Comparison of ENCODE assay signal across 10 cellular contexts in genomic region chr4:90960433-90960832, GRCh38.
"Had no signal": no experiment of that assay in that cellular context is flagged by ENCODE, and none has a peak within 500 bp of the region (broad histone marks: within the 10 kb centered on the region; RNA-seq: fewer than 3 reads in every experiment).

No MANE protein-coding gene starts in this region.

- H3K4me1 Mint-ChIP-seq: activated naive CD4-positive, alpha-beta T cell treated with anti-CD3 and anti-CD28 coated beads, Interleukin-2, amount 50 U/mL, for 24 hours had no signal

- H3K9me3 Mint-ChIP-seq: activated naive CD4-positive, alpha-beta T cell treated with anti-CD3 and anti-CD28 coated beads, Interleukin-2, amount 50 U/mL, for 24 hours had no signal

- DNase-seq: caudate nucleus; colonic mucosa; foreskin melanocyte; head of caudate nucleus; nephron progenitor cell; stimulated activated CD4-positive, alpha-beta T cell treated with anti-CD3 and anti-CD28 coated beads, Interleukin-12 subunit alpha, Interleukin-12 subunit beta, amount 100 ng/mL, for 4 hours; stimulated activated naive CD4-positive, alpha-beta T cell treated with Interleukin-2 at 50 U/mL for 16 hours had no signal

- H3K27me3 ChIP-seq: colonic mucosa had no signal

- H3K4me3 ChIP-seq: colonic mucosa had no signal

- H3K4me3 Mint-ChIP-seq: activated naive CD4-positive, alpha-beta T cell treated with anti-CD3 and anti-CD28 coated beads, Interleukin-2, amount 50 U/mL, for 24 hours; nephron progenitor cell; type B pancreatic cell had no signal

- H3K36me3 Mint-ChIP-seq: activated naive CD4-positive, alpha-beta T cell treated with anti-CD3 and anti-CD28 coated beads, Interleukin-2, amount 50 U/mL, for 24 hours; type B pancreatic cell had no signal

- H3K27ac Mint-ChIP-seq: activated naive CD4-positive, alpha-beta T cell treated with anti-CD3 and anti-CD28 coated beads, Interleukin-2, amount 50 U/mL, for 24 hours; activated T-helper 2 cell treated with anti-CD3 and anti-CD28 coated beads, Interferon-gamma antibody, Interleukin-2, Interleukin-4, amounts not matched to agents 10 μg/mL and 5 μg/mL and 100 μg/mL, durations not matched to agents 14 hours and 24 hours and 36 hours; nephron progenitor cell; type B pancreatic cell had no signal

- H3K27ac ChIP-seq: colonic mucosa had no signal

- H3K36me3 ChIP-seq: colonic mucosa had no signal

- H3K9me3 ChIP-seq: colonic mucosa had no signal

- H3K4me1 ChIP-seq: colonic mucosa had no signal

- H3K27me3 Mint-ChIP-seq: activated naive CD4-positive, alpha-beta T cell treated with anti-CD3 and anti-CD28 coated beads, Interleukin-2, amount 50 U/mL, for 24 hours; type B pancreatic cell had no signal
